ENCODE assay signal across 23 cellular contexts in the genomic region with DNA sequence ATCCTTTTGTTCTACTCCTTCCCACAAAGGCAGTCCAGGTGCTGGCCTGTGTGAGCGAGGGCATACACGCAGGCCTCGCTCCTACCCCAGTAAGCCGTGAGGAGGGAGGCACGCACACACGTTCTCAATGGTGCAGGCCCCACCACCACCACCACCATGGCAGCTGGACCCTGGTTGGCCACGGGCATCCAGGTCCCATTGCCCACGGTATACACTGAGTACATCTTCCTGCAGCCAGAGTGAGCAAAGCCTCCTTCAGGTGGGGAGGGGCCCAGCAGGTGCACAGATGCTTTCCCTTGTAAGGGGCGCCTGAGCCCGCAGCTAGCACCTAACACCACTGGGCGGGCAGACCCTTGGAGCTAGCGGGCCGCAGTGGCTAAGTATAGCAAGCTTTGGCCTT.
"Had no signal": no experiment of that assay in that cellular context is flagged by ENCODE, and none has a peak within 500 bp of the region (broad histone marks: within the 10 kb centered on the region; RNA-seq: fewer than 3 reads in every experiment).

No MANE protein-coding gene starts in this region.

- H3K4me3 ChIP-seq: hepatocyte, left lung, left ventricle myocardium inferior, lower lobe of right lung, lung, mucosa of descending colon had no signal

- H3K36me3 ChIP-seq: left lung, left ventricle myocardium inferior, lower lobe of right lung had no signal

- H3K4me1 ChIP-seq: left lung, left ventricle myocardium inferior, lower lobe of right lung had no signal

- H3K4me3 Mint-ChIP-seq: immature natural killer cell, memory B cell, mesothelial cell of epicardium, naive B cell had no signal

- H3K4me2 ChIP-seq: hepatocyte had no signal

- H3K36me3 Mint-ChIP-seq: immature natural killer cell, mesothelial cell of epicardium, naive B cell had no signal

- H3K27ac Mint-ChIP-seq: immature natural killer cell, memory B cell, mesothelial cell of epicardium, naive B cell had no signal

- H3K9me3 ChIP-seq: left lung, left ventricle myocardium inferior, lower lobe of right lung, mucosa of descending colon had no signal

- H3K9me3 Mint-ChIP-seq: immature natural killer cell, mesothelial cell of epicardium had no signal

- ATAC-seq: left cardiac atrium, left colon, left lobe of liver, left lung, left ventricle myocardium superior, lower lobe of right lung, mucosa of descending colon had no signal

- H3K4me1 Mint-ChIP-seq: immature natural killer cell, memory B cell, mesothelial cell of epicardium, naive B cell had no signal

- H2AFZ ChIP-seq: hepatocyte had no signal

- DNase-seq: hippocampal formation, hypothalamus, immature natural killer cell, islet precursor cell, kidney, kidney glomerular epithelial cell, left cardiac atrium, left colon, left lung, left ventricle myocardium inferior, left ventricle myocardium superior, lower lobe of right lung, mammary epithelial cell, mesenchymal stem cell, mesendoderm, midbrain, mucosa of descending colon, naive B cell had no signal

- H3K27me3 ChIP-seq: hepatocyte, left lung had no signal

- H3K27ac ChIP-seq: hepatocyte, left lung, left ventricle myocardium inferior, lower lobe of right lung had no signal
